Comparison of ENCODE assay signal across 26 cellular contexts in the genomic region with DNA sequence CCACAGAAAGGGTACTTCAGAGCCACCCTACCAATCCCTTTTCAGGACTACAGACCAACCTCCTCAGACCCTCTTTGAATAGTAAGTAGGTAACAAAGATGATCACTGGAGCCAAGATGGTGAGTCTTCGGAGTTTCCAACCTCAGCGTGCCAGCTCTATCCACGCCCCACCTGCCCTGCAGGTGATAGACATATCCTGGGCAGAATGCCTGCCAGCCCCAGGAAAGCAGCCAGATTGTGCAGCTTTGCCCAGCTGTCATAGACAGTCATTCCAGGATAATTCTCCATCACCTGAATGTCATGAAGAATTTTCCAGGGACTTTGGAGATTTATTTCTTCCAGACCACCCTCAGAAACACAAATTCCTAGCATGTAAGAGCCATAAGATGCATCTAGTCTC.
"Had no signal": no experiment of that assay in that cellular context is flagged by ENCODE, and none has a peak within 500 bp of the region (broad histone marks: within the 10 kb centered on the region; RNA-seq: fewer than 3 reads in every experiment).

No MANE protein-coding gene starts in this region.

- H3K4me3 ChIP-seq: cardiac muscle cell, esophagus squamous epithelium, gastroesophageal sphincter, heart right ventricle, hepatocyte had no signal

- DNase-seq: activated B cell treated with CpG ODN at 0.5 μM for 24 hours; activated CD4-positive, alpha-beta T cell treated with anti-CD3 and anti-CD28 coated beads for 48 hours; activated CD4-positive, alpha-beta T cell treated with anti-CD3 and anti-CD28 coated beads, Interleukin-2, amount 50 U/mL, for 1 hour; activated CD4-positive, alpha-beta T cell treated with anti-CD3 and anti-CD28 coated beads, Interleukin-2, amount 50 U/mL, for 48 hours; activated CD8-positive, alpha-beta memory T cell treated with anti-CD3 and anti-CD28 coated beads for 24 hours; activated CD8-positive, alpha-beta T cell treated with anti-CD3 and anti-CD28 coated beads for 36 hours; activated effector memory CD4-positive, alpha-beta T cell treated with Interleukin-2 at 50 U/mL for 16 hours; activated gamma-delta T cell treated with Interleukin-2 at 50 U/mL for 16 hours; activated naive CD4-positive, alpha-beta T cell treated with anti-CD3 and anti-CD28 coated beads, Interleukin-2, amount 50 U/mL, for 16 hours; activated naive CD4-positive, alpha-beta T cell treated with Interleukin-2 at 50 U/mL for 16 hours; activated T-cell treated with anti-CD3 and anti-CD28 coated beads, Interleukin-2, amount 50 U/mL, for 4 hours; amniotic stem cell; anterior cingulate cortex; central memory CD4-positive, alpha-beta T cell; effector CD8-positive, alpha-beta T cell; esophagus squamous epithelium; foreskin melanocyte; heart right ventricle; T-helper 17 cell; T1000; WERI-Rb-1 had no signal

- ATAC-seq: activated CD4-positive, CD25-positive, alpha-beta regulatory T cell treated with anti-CD3 and anti-CD28 coated beads, Interleukin-2, amount 50 U/mL, for 24 hours; activated CD8-positive, alpha-beta T cell treated with anti-CD3 and anti-CD28 coated beads for 36 hours; activated T-cell treated with anti-CD3 and anti-CD28 coated beads, Interleukin-2, amount 50 U/mL, for 4 hours; activated T-helper 17 cell treated with anti-CD3 and anti-CD28 coated beads, Interleukin-2, amount 50 U/mL, for 72 hours; gastroesophageal sphincter; heart right ventricle; T-helper 17 cell had no signal
